Comparison of ENCODE assay signal across 10 cellular contexts in the genomic region with DNA sequence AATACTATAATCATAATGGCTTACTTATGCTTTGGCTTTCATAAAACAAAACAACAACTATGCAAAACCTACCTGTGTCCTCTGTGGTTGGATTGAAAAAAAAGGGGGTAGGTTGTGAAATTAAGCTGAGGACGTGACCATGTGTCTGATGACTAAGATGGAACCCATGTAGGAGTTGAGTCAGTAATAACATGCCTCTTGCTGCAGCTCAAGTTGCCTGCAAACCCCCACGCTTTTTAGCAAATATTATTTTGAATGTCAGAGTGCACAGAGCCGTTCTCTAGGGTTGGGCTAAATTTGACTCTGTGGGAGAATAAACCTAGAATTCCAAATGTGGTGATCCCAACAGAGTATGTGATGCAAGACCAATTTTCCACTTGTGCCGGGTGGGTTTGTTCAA.
DNase-seq lines count a peak whose midpoint lies in the region; ATAC-seq and FAIRE-seq lines count a peak whose summit lies in the region.
"Had no signal": no experiment of that assay in that cellular context is flagged by ENCODE, and none has a peak within 500 bp of the region (broad histone marks: within the 10 kb centered on the region; RNA-seq: fewer than 3 reads in every experiment).

No MANE protein-coding gene starts in this region.

- ATAC-seq in HG02885 (IDR thresholded peaks at IDR 0.05; ENCODE audit: poor library complexity, unreplicated experiment), result peak; percentile 71
- peak; percentile 81 for ATAC-seq in stimulated activated memory B cell treated with anti-CD40 and anti-IgM and Interleukin-4, amounts not matched to agents 10 μg/mL and 1 μg/mL and 100 μg/mL, for 72 hours

- H3K36me3 ChIP-seq in small intestine (ENCODE audit: control insufficient read depth in 2 of 2, insufficient read depth in 2 of 2, low read length in 2 of 2), result no peaks in the 10 kb centered on the region
- H3K36me3 ChIP-seq: BLaER1 had no signal

- H3K4me3 Mint-ChIP-seq in stimulated activated memory B cell treated with anti-CD40 and anti-IgM and Interleukin-4, amounts not matched to agents 10 μg/mL and 1 μg/mL and 100 μg/mL, for 72 hours, result peak overlapping the region; percentile 9
- H3K4me3 Mint-ChIP-seq: nephron had no signal

- H3K9me3 ChIP-seq in small intestine (ENCODE audit: control insufficient read depth, low read depth), result no peaks in the 10 kb centered on the region
- H3K9me3 ChIP-seq: BLaER1 had no signal

- H3K27ac Mint-ChIP-seq in stimulated activated memory B cell treated with anti-CD40 and anti-IgM and Interleukin-4, amounts not matched to agents 10 μg/mL and 1 μg/mL and 100 μg/mL, for 72 hours, result peak overlapping the region; percentile 48

- H3K4me1 ChIP-seq in small intestine (ENCODE audit: control insufficient read depth in 2 of 2, insufficient read depth in 1 of 2, low read depth in 1 of 2, low read length in 1 of 2), result peaks cover 0 to 2% of the 10 kb centered on the region in 2 donors

- no peak for FAIRE-seq in small intestine (lab: Jason Lieb, UNC)

- H3K4me3 ChIP-seq in small intestine (ENCODE audit: low read depth in 1 of 2, low read length in 2 of 2), result no peak overlapping the region
- H3K4me3 ChIP-seq: BLaER1 had no signal

- peaks cover 8% of the 10 kb centered on the region for H3K27me3 Mint-ChIP-seq in stimulated activated memory B cell treated with anti-CD40 and anti-IgM and Interleukin-4, amounts not matched to agents 10 μg/mL and 1 μg/mL and 100 μg/mL, for 72 hours

- no peaks in the 10 kb centered on the region for H3K36me3 Mint-ChIP-seq in stimulated activated memory B cell treated with anti-CD40 and anti-IgM and Interleukin-4, amounts not matched to agents 10 μg/mL and 1 μg/mL and 100 μg/mL, for 72 hours

- no peaks in the 10 kb centered on the region for H3K27me3 ChIP-seq in small intestine (ENCODE audit: control insufficient read depth in 2 of 2, insufficient read depth in 2 of 2, low read length in 2 of 2)
- H3K27me3 ChIP-seq: BLaER1 had no signal

- peak; percentile 39 for DNase-seq in activated naive CD4-positive, alpha-beta T cell treated with Interleukin-2 at 50 U/mL for 16 hours
- DNase-seq in activated naive CD4-positive, alpha-beta T cell (lab: John Stamatoyannopoulos, UW), result no peak
- DNase-seq in SIG-M5 (lab: John Stamatoyannopoulos, UW), result peak; percentile 13
- DNase-seq in ureter (ENCODE audit: low spot score), result no peak
- no peak for DNase-seq in DMS79 (lab: John Stamatoyannopoulos, UW)
- DNase-seq in small intestine, result no peak

- H3K27ac ChIP-seq in small intestine (ENCODE audit: low read depth in 1 of 2, low read length in 1 of 2), result no peak overlapping the region
- H3K27ac ChIP-seq: BLaER1 had no signal

- peaks cover 48% of the 10 kb centered on the region for H3K4me1 Mint-ChIP-seq in stimulated activated memory B cell treated with anti-CD40 and anti-IgM and Interleukin-4, amounts not matched to agents 10 μg/mL and 1 μg/mL and 100 μg/mL, for 72 hours

- no peaks in the 10 kb centered on the region for H3K9me3 Mint-ChIP-seq in stimulated activated memory B cell treated with anti-CD40 and anti-IgM and Interleukin-4, amounts not matched to agents 10 μg/mL and 1 μg/mL and 100 μg/mL, for 72 hours
- H3K9me3 Mint-ChIP-seq: nephron had no signal

- 75 to 85% (median 76%) methylated on average over 4 of the region's 4 CpGs for WGBS in small intestine, 3 donors

Comparison
In these comparisons a context has a peak if more than half of its experiments do, and no peak if none do; other contexts are left out.
1. DNase-seq: peak in activated naive CD4-positive, alpha-beta T cell treated with Interleukin-2 at 50 U/mL for 16 hours (single experiment) and SIG-M5 (single experiment); none in activated naive CD4-positive, alpha-beta T cell (0 of 4), ureter (single experiment), DMS79 (single experiment) and small intestine (single experiment).